ENCODE assay signal across 20 cellular contexts in genomic region chr19:12113121-12113520, GRCh38.
"Had no signal": no experiment of that assay in that cellular context is flagged by ENCODE, and none has a peak within 500 bp of the region (broad histone marks: within the 10 kb centered on the region; RNA-seq: fewer than 3 reads in every experiment).

No MANE protein-coding gene starts in this region.

- H3K27me3 ChIP-seq: body of pancreas, cardiac muscle cell, transverse colon had no signal

- FAIRE-seq: small intestine, urothelium cell line had no signal

- H3K27ac ChIP-seq: body of pancreas, cardiac muscle cell, lower lobe of right lung, transverse colon had no signal

- DNase-seq: activated CD4-positive, alpha-beta T cell treated with anti-CD3 and anti-CD28 coated beads, Interleukin-2, amount 10 ng/mL, durations not matched to agents 24 days and 14 days; activated CD8-positive, alpha-beta memory T cell treated with anti-CD3 and anti-CD28 coated beads, Interleukin-2, amount 50 U/mL, for 4 hours; activated T-cell treated with anti-CD3 and anti-CD28 coated beads, Interleukin-2, amount 50 U/mL, for 24 hours; anterior cingulate cortex; body of pancreas; cortex of kidney; erythroblast; foreskin fibroblast; lower lobe of right lung; mesendoderm; mucosa of descending colon; naive B cell; occipital lobe; posterior cingulate gyrus; small intestine; transverse colon had no signal

- H3K9me3 ChIP-seq: body of pancreas had no signal

- H3K4me3 ChIP-seq: body of pancreas, cardiac muscle cell, lower lobe of right lung, mucosa of descending colon, transverse colon had no signal

- H3K4me1 ChIP-seq: body of pancreas, lower lobe of right lung, transverse colon had no signal

- ATAC-seq: body of pancreas, left lobe of liver, lower lobe of right lung, mucosa of descending colon, sciatic nerve had no signal
